Comparison of ENCODE assay signal across 8 cellular contexts in the genomic region with DNA sequence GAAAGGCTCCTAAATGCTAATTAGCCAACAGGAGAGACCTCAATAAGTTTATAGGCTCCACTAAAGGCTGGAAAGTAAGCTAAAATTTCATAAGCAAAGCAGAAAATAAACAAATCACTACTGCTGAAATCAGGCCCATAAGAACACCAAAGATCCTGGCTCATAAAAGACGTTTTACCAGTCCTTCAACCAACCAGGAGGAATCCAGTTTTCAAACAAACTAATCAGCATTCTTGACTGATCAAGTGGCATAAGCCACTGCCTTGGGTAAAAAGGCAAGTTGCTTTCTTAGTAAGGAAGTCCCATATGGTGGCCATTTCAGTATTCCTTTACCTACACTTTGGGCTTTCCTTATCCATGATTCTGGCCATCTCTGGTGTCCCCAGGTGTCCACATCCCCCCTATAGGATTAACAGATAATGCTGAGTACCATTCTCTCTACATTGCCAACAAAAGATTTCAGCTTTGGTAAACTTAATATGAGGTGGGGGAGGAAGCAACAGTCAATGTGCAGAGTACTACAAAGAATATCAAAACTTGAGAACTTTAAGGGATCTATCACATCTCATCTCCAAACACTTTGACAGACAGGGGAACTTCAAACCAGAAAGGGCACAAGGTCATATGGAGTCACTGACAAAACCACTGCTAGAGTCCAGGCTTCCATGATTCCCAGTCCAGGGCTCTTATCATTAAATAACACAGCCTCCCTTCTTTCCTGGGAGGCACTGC. TPM values are rescaled to one million over a fixed set of nuclear protein-coding genes. Genes with fewer than 3 reads are reported as not detected.
DNase-seq lines count a peak whose midpoint lies in the region; ATAC-seq and TF ChIP-seq lines count a peak whose summit lies in the region.

No MANE protein-coding gene starts in this region.

- H3K27ac Mint-ChIP-seq in chondrocyte (ENCODE audit: unreplicated experiment), result peak overlapping the region; percentile 53
- H3K27ac Mint-ChIP-seq in naive thymus-derived CD8-positive, alpha-beta T cell, result peak overlapping the region in 9 of 10 donors; percentile 62 to 92 (median 81)

- no peaks in the 10 kb centered on the region for H3K27me3 ChIP-seq in AG04450 (ENCODE audit: control insufficient read depth, insufficient read depth, low read length)

- no peaks in the 10 kb centered on the region for H3K27me3 Mint-ChIP-seq in chondrocyte (ENCODE audit: low read depth)
- no peaks in the 10 kb centered on the region for H3K27me3 Mint-ChIP-seq in naive thymus-derived CD8-positive, alpha-beta T cell

- no peak overlapping the region for H3K27ac ChIP-seq in AG04450 (ENCODE audit: low read depth, low read length)

- H3K4me3 ChIP-seq in AG04450 (ENCODE audit: low read depth, low read length), result peak overlapping the region; percentile 77
- peak overlapping the region; percentile 64 for H3K4me3 ChIP-seq in Jurkat, Clone E6-1 (ENCODE audit: low read length)

- H3K4me1 Mint-ChIP-seq in chondrocyte (ENCODE audit: low read depth), result peaks cover 35% of the 10 kb centered on the region
- peaks cover 28 to 66% (median 63%) of the 10 kb centered on the region in 4 donors for H3K4me1 Mint-ChIP-seq in naive thymus-derived CD8-positive, alpha-beta T cell

- ATAC-seq in naive thymus-derived CD8-positive, alpha-beta T cell, result no peak
- no peak for ATAC-seq in HG03378 (IDR thresholded peaks at IDR 0.05; ENCODE audit: unreplicated experiment)

- POLR2A ChIA-PET in AG04450 (lab: Yijun Ruan, JAX), result interaction anchor here (0.6 kb wide), 1 partner anchor 43 kb away, joined by 3 read pairs; no protein-coding TSS in a partner anchor
- POLR2A ChIA-PET in naive thymus-derived CD8-positive, alpha-beta T cell (lab: Charles Lee), result interaction anchor here (7.1 kb wide), 1 partner anchor 13 kb away, joined by 130 read pairs; no protein-coding TSS in a partner anchor

- H3K4me3 Mint-ChIP-seq in chondrocyte (ENCODE audit: unreplicated experiment), result peak overlapping the region; percentile 83
- peak overlapping the region; percentile 75 to 97 (median 90) for H3K4me3 Mint-ChIP-seq in naive thymus-derived CD8-positive, alpha-beta T cell

- H3K9me3 ChIP-seq in AG04450 (ENCODE audit: control insufficient read depth, insufficient read depth, low read length), result no peaks in the 10 kb centered on the region

- no peaks in the 10 kb centered on the region for H3K36me3 Mint-ChIP-seq in chondrocyte (ENCODE audit: low read depth)
- H3K36me3 Mint-ChIP-seq in naive thymus-derived CD8-positive, alpha-beta T cell, result no peaks in the 10 kb centered on the region

- no peak for DNase-seq in AG04450 (ENCODE audit: low read depth, low spot score)
- no peak for DNase-seq in Jurkat, Clone E6-1 (ENCODE audit: low read depth, low spot score)
- DNase-seq in chondrocyte (ENCODE audit: low spot score), result no peak
- DNase-seq in naive thymus-derived CD8-positive, alpha-beta T cell, result no peak
- no peak for DNase-seq in putamen (ENCODE audit: low spot score)
- no peak for DNase-seq in mesenteric fat pad (ENCODE audit: low spot score)
- no peak for DNase-seq in NCI-H82 treated with DMSO at 0.1 percent for 48 hours (lab: John Stamatoyannopoulos, UW; ENCODE audit: unreplicated experiment)

- TF ChIP-seq CTCF in AG04450 (IDR thresholded peaks at IDR 0.05; ENCODE audit: low read depth, low read length) (no peak), chondrocyte (IDR thresholded peaks at IDR 0.05) (no peak)

- no peaks in the 10 kb centered on the region for H3K9me3 Mint-ChIP-seq in chondrocyte (ENCODE audit: low read depth)
- no peaks in the 10 kb centered on the region for H3K9me3 Mint-ChIP-seq in naive thymus-derived CD8-positive, alpha-beta T cell

- CTCF ChIA-PET in AG04450 (lab: Charles Lee), result no interaction called here

RNA-seq across cellular contexts. Expression of a gene that starts 1.3 kb away (rescaled TPM):
- 24.1 and 25.5 TPM in 2 replicates for polyA plus RNA-seq in AG04450 (2011; rRNA removed)
- 34.5 and 37.5 TPM in 2 replicates for polyA minus RNA-seq in AG04450 (2011; rRNA and poly(A)+ RNA removed)
- polyA plus RNA-seq in Jurkat, Clone E6-1 (2012; ENCODE audit: insufficient read depth, insufficient read length), result 9.6 TPM
- 55.0 to 60.2 TPM (median 56.1 TPM) in 3 replicates for total RNA-seq in chondrocyte
- 10 to 100 TPM; 65.2 to 71.1 TPM for total RNA-seq in naive thymus-derived CD8-positive, alpha-beta T cell
- 10 to 100 TPM in 1 of 3 donors, 1 to 10 TPM in 2; 2.5 to 11.6 (median 7.4) TPM for polyA plus RNA-seq in naive thymus-derived CD8-positive, alpha-beta T cell
- total RNA-seq in mesenteric fat pad, result 43.7 TPM

RNA-seq across cellular contexts. Expression of a gene that starts 1.8 kb away (rescaled TPM):
- polyA plus RNA-seq in AG04450 (2011; rRNA removed), result 0.52 and 0.77 TPM in 2 replicates
- polyA minus RNA-seq in AG04450 (2011; rRNA and poly(A)+ RNA removed), result 0.43 and 1.6 TPM in 2 replicates
- 3.4 TPM for polyA plus RNA-seq in Jurkat, Clone E6-1 (2012; ENCODE audit: insufficient read depth, insufficient read length)
- 1.2 to 2.6 TPM (median 1.5 TPM) in 3 replicates for total RNA-seq in chondrocyte
- total RNA-seq in naive thymus-derived CD8-positive, alpha-beta T cell, result 1 to 10 TPM; 1.1 to 1.7 TPM
- polyA plus RNA-seq in naive thymus-derived CD8-positive, alpha-beta T cell, result under 1 TPM in 2 of 3 donors, not detected in 1; 0.31 to 0.91 TPM
- 0.32 TPM for total RNA-seq in mesenteric fat pad
